1 cellular context compared by ENCODE assay signal in the genomic region with DNA sequence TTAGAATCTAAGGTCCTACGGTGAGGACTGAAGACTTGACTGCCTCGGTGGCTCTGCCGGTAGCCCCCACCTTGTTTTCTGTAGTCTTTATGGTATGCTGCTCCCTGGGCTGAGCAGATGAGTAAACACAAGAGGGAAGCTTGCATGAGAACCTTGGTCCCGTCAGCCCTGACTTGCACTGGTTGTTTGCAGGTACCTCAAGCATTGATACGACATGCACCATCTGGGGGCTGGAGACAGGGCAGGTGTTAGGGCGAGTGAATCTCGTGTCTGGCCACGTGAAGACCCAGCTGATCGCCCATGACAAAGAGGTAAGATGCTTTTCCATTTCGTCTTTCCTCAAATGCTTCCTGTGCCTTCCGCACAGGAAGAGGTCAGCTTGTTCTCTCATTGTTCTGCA.
TF ChIP-seq lines count a peak whose summit lies in the region.

No MANE protein-coding gene starts in this region.

TF ChIP-seq in HepG2, 621 proteins besides CTCF, POLR2A, EP300 and RAD21 (continued from another document and continues in another):
- TF ChIP-seq SCMH1 (CRISPR knock-in tag; IDR thresholded peaks at IDR 0.05; ENCODE audit: borderline replicate concordance) (no peak), SIN3B (IDR thresholded peaks at IDR 0.05; ENCODE audit: low read length) (no peak), ZNF776 (CRISPR knock-in tag; IDR thresholded peaks at IDR 0.05) (no peak), ZNF274 (CRISPR knock-in tag; IDR thresholded peaks at IDR 0.05) (peak; percentile 79; the same call in 1 of the 2 replicates), ZNF331 (CRISPR knock-in tag; IDR thresholded peaks at IDR 0.05) (no peak), EED (CRISPR knock-in tag; IDR thresholded peaks at IDR 0.05) (no peak), ELF4 (CRISPR knock-in tag; IDR thresholded peaks at IDR 0.05; ENCODE audit: borderline replicate concordance) (no peak), ZNF275 (CRISPR knock-in tag; IDR thresholded peaks at IDR 0.05; ENCODE audit: borderline replicate concordance) (no peak), ZNF224 (CRISPR knock-in tag; IDR thresholded peaks at IDR 0.05) (no peak), ZNF883 (CRISPR knock-in tag; IDR thresholded peaks at IDR 0.05; ENCODE audit: not compliant biosample characterization) (peak; percentile 43), RBM39 (IDR thresholded peaks at IDR 0.05; ENCODE audit: low read depth, low read length, poor library complexity, severe bottlenecking) (no peak), TRAFD1 (CRISPR knock-in tag; IDR thresholded peaks at IDR 0.05; ENCODE audit: borderline replicate concordance) (no peak), PAF1 (CRISPR knock-in tag; IDR thresholded peaks at IDR 0.05) (no peak), ADNP (CRISPR knock-in tag; IDR thresholded peaks at IDR 0.05) (no peak), ZNF577 (CRISPR knock-in tag; IDR thresholded peaks at IDR 0.05; ENCODE audit: borderline replicate concordance, low read depth) (no peak), FOXC1 (CRISPR knock-in tag; IDR thresholded peaks at IDR 0.05; ENCODE audit: borderline replicate concordance) (peak; percentile 45; the same call in 1 of the 2 replicates), ZNF792 (CRISPR knock-in tag; IDR thresholded peaks at IDR 0.05) (peak; percentile 74; the same call in 1 of the 2 replicates), RFXAP (CRISPR knock-in tag; IDR thresholded peaks at IDR 0.05; ENCODE audit: borderline replicate concordance) (no peak), CENPX (CRISPR knock-in tag; IDR thresholded peaks at IDR 0.05) (no peak), ZNF772 (CRISPR knock-in tag; IDR thresholded peaks at IDR 0.05) (peak; percentile 76; the same call in 1 of the 2 replicates), ZNF614 (CRISPR knock-in tag; IDR thresholded peaks at IDR 0.05; ENCODE audit: borderline replicate concordance) (0 out of 2 replicates have a peak, but pooled peaks have one; percentile 76), ARNT (IDR thresholded peaks at IDR 0.05) (no peak), ZBTB7B (CRISPR knock-in tag; IDR thresholded peaks at IDR 0.05) (peak; percentile 92), JUN (CRISPR knock-in tag; IDR thresholded peaks at IDR 0.05) (no peak), PLRG1 (conservative IDR thresholded peaks at IDR 0.05) (no peak), GPBP1L1 (CRISPR knock-in tag; IDR thresholded peaks at IDR 0.05) (no peak), ZNF44 (CRISPR knock-in tag; IDR thresholded peaks at IDR 0.05) (no peak), CCDC6 (CRISPR knock-in tag; IDR thresholded peaks at IDR 0.05) (no peak), MTF2 (CRISPR knock-in tag; IDR thresholded peaks at IDR 0.05; ENCODE audit: borderline replicate concordance) (no peak), FOXP4 (CRISPR knock-in tag; IDR thresholded peaks at IDR 0.05) (peak; percentile 86), BCL6 (CRISPR knock-in tag; IDR thresholded peaks at IDR 0.05) (peak; percentile 17; the same call in 1 of the 2 replicates)
- TF ChIP-seq, protein P1, sequence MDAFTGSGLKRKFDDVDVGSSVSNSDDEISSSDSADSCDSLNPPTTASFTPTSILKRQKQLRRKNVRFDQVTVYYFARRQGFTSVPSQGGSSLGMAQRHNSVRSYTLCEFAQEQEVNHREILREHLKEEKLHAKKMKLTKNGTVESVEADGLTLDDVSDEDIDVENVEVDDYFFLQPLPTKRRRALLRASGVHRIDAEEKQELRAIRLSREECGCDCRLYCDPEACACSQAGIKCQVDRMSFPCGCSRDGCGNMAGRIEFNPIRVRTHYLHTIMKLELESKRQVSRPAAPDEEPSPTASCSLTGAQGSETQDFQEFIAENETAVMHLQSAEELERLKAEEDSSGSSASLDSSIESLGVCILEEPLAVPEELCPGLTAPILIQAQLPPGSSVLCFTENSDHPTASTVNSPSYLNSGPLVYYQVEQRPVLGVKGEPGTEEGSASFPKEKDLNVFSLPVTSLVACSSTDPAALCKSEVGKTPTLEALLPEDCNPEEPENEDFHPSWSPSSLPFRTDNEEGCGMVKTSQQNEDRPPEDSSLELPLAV (CRISPR knock-in tag; conservative IDR thresholded peaks at IDR 0.05; ENCODE audit: low read depth) = no peak
- TF ChIP-seq, protein P2, sequence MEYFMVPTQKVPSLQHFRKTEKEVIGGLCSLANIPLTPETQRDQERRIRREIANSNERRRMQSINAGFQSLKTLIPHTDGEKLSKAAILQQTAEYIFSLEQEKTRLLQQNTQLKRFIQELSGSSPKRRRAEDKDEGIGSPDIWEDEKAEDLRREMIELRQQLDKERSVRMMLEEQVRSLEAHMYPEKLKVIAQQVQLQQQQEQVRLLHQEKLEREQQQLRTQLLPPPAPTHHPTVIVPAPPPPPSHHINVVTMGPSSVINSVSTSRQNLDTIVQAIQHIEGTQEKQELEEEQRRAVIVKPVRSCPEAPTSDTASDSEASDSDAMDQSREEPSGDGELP (IDR thresholded peaks at IDR 0.05; ENCODE audit: borderline replicate concordance, low read depth) = peak; percentile 95
- TF ChIP-seq, protein P3, sequence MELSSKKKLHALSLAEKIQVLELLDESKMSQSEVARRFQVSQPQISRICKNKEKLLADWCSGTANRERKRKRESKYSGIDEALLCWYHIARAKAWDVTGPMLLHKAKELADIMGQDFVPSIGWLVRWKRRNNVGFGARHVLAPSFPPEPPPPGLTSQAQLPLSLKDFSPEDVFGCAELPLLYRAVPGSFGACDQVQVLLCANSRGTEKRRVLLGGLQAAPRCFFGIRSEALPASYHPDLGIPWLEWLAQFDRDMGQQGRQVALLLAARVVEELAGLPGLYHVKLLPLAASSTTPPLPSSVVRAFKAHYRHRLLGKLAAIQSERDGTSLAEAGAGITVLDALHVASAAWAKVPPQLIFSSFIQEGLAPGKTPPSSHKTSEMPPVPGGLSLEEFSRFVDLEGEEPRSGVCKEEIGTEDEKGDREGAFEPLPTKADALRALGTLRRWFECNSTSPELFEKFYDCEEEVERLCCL (CRISPR knock-in tag; IDR thresholded peaks at IDR 0.05; ENCODE audit: borderline replicate concordance) = no peak
- TF ChIP-seq, protein P4, sequence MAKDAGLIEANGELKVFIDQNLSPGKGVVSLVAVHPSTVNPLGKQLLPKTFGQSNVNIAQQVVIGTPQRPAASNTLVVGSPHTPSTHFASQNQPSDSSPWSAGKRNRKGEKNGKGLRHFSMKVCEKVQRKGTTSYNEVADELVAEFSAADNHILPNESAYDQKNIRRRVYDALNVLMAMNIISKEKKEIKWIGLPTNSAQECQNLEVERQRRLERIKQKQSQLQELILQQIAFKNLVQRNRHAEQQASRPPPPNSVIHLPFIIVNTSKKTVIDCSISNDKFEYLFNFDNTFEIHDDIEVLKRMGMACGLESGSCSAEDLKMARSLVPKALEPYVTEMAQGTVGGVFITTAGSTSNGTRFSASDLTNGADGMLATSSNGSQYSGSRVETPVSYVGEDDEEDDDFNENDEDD (CRISPR knock-in tag; IDR thresholded peaks at IDR 0.05; ENCODE audit: borderline replicate concordance) = peak; percentile 16; the same call in 1 of the 2 replicates
- TF ChIP-seq, protein P5, sequence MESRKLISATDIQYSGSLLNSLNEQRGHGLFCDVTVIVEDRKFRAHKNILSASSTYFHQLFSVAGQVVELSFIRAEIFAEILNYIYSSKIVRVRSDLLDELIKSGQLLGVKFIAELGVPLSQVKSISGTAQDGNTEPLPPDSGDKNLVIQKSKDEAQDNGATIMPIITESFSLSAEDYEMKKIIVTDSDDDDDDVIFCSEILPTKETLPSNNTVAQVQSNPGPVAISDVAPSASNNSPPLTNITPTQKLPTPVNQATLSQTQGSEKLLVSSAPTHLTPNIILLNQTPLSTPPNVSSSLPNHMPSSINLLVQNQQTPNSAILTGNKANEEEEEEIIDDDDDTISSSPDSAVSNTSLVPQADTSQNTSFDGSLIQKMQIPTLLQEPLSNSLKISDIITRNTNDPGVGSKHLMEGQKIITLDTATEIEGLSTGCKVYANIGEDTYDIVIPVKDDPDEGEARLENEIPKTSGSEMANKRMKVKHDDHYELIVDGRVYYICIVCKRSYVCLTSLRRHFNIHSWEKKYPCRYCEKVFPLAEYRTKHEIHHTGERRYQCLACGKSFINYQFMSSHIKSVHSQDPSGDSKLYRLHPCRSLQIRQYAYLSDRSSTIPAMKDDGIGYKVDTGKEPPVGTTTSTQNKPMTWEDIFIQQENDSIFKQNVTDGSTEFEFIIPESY (CRISPR knock-in tag; IDR thresholded peaks at IDR 0.05) = 0 out of 2 replicates have a peak, but pooled peaks have one; percentile 7
- TF ChIP-seq, protein P6, sequence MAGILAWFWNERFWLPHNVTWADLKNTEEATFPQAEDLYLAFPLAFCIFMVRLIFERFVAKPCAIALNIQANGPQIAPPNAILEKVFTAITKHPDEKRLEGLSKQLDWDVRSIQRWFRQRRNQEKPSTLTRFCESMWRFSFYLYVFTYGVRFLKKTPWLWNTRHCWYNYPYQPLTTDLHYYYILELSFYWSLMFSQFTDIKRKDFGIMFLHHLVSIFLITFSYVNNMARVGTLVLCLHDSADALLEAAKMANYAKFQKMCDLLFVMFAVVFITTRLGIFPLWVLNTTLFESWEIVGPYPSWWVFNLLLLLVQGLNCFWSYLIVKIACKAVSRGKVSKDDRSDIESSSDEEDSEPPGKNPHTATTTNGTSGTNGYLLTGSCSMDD (CRISPR knock-in tag; IDR thresholded peaks at IDR 0.05) = no peak
- TF ChIP-seq, protein P7, sequence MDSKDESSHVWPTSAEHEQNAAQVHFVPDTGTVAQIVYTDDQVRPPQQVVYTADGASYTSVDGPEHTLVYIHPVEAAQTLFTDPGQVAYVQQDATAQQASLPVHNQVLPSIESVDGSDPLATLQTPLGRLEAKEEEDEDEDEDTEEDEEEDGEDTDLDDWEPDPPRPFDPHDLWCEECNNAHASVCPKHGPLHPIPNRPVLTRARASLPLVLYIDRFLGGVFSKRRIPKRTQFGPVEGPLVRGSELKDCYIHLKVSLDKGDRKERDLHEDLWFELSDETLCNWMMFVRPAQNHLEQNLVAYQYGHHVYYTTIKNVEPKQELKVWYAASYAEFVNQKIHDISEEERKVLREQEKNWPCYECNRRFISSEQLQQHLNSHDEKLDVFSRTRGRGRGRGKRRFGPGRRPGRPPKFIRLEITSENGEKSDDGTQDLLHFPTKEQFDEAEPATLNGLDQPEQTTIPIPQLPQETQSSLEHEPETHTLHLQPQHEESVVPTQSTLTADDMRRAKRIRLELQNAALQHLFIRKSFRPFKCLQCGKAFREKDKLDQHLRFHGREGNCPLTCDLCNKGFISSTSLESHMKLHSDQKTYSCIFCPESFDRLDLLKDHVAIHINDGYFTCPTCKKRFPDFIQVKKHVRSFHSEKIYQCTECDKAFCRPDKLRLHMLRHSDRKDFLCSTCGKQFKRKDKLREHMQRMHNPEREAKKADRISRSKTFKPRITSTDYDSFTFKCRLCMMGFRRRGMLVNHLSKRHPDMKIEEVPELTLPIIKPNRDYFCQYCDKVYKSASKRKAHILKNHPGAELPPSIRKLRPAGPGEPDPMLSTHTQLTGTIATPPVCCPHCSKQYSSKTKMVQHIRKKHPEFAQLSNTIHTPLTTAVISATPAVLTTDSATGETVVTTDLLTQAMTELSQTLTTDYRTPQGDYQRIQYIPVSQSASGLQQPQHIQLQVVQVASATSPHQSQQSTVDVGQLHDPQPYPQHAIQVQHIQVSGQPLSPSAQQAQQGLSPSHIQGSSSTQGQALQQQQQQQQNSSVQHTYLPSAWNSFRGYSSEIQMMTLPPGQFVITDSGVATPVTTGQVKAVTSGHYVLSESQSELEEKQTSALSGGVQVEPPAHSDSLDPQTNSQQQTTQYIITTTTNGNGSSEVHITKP (CRISPR knock-in tag; IDR thresholded peaks at IDR 0.05; ENCODE audit: low read depth) = no peak; the same call in 1 of the 2 replicates
